ENCODE assay signal across 8 cellular contexts in the genomic region with DNA sequence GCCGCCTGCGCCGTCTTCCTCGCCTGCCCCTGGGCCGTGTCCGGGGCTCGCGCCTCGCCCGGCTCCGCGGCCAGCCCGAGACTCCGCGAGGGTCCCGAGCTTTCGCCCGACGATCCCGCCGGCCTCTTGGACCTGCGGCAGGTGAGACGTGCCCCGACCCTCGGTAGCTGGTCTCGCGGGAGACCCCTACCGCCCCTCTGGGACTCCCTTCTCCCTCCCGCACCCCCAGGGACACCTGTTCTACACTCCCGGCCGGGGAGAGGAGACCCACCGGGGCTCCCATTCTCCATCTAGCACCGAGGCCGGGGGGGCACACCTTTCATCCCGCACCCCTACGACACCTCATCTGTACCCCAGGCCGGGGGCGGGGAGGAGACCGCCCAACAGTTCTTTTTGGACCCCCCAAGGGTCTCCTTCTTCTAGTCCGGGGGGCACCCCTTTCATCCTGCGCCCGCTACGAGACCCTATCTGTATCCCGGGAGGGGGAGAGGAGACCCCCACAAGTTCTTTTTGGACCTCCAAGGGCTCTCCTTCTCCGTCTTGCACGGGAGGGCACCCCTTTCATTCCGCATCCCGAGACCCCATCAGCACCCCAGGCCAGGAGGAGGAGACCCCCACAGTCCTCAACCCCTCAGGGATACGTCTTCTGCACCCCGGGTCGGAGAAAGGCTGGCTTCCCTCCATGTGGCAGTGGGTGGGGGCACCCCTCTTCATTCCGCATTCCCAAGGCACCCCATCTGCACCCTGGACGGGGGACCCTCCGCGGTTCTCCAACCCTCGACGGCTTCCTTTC. TPM values are rescaled to one million over a fixed set of nuclear protein-coding genes. Genes with fewer than 3 reads are reported as not detected.
A peak's percentile ranks its signal among the peaks of the same experiment; 100 is the strongest.
DNase-seq lines count a peak whose midpoint lies in the region; ATAC-seq and TF ChIP-seq lines count a peak whose summit lies in the region.

No MANE protein-coding gene starts in this region.

- no peaks in the 10 kb centered on the region for H3K9me3 ChIP-seq in Panc1 (ENCODE audit: control insufficient read depth, insufficient read depth, low read depth, low read length)
- no peaks in the 10 kb centered on the region for H3K9me3 ChIP-seq in esophagus muscularis mucosa

- H3K27me3 ChIP-seq in Panc1 (ENCODE audit: control insufficient read depth, insufficient read depth, low read length) (no peaks in the 10 kb centered on the region), esophagus muscularis mucosa (peaks cover 0 to 47% (median 19%) of the 10 kb centered on the region in 4 donors), rectal smooth muscle tissue (ENCODE audit: control insufficient read depth, insufficient read depth, low read length) (peaks cover 16% of the 10 kb centered on the region)

- intact Hi-C loops in Panc1 (cut with micrococcal nuclease; ENCODE audit: unreplicated experiment) = no loop called here
- intact Hi-C loops in esophagus muscularis mucosa (cut with DNase I) = no loop called here

- DNase-seq in GM13976 (ENCODE audit: low spot score) (peak; percentile 40), Panc1 (ENCODE audit: low read depth, low spot score) (no peak), esophagus muscularis mucosa (ENCODE audit: extremely low spot score) (no peak), amniotic stem cell (lab: John Stamatoyannopoulos, UW) (no peak), NCI-H2107 treated with DMSO at 0.1 percent for 48 hours (lab: John Stamatoyannopoulos, UW; ENCODE audit: unreplicated experiment) (no peak), nucleus accumbens (lab: John Stamatoyannopoulos, UW) (no peak)

- TF ChIP-seq EP300 in esophagus muscularis mucosa (IDR thresholded peaks at IDR 0.05) = no peak

- CTCF ChIA-PET in Panc1 (lab: Charles Lee) = interaction anchor here (0.6 kb wide), 1 partner anchor 11 kb away, joined by 3 read pairs; no protein-coding TSS in a partner anchor

- H3K9ac ChIP-seq in rectal smooth muscle tissue (ENCODE audit: low read length) = no peak overlapping the region

- 26% methylated on average over 24 of the region's 57 CpGs for WGBS in esophagus muscularis mucosa

- TF ChIP-seq POLR2A in esophagus muscularis mucosa (IDR thresholded peaks at IDR 0.05; ENCODE audit: low read depth) = no peak

- in situ Hi-C loops in GM13976 (cut with MboI; ENCODE audit: low sequenced_read_pairs, unreplicated experiment) (no loop called here), Panc1 (cut with HindIII; ENCODE audit: low pct_unique_long_range_greater_than_20kb, low sequenced_read_pairs) (no loop called here)

- no peaks in the 10 kb centered on the region; the same call in 1 of the 2 replicates for H3K36me3 ChIP-seq in Panc1 (ENCODE audit: control insufficient read depth, insufficient read depth, low read length)
- no peaks in the 10 kb centered on the region for H3K36me3 ChIP-seq in esophagus muscularis mucosa
- H3K36me3 ChIP-seq in rectal smooth muscle tissue (ENCODE audit: control insufficient read depth, insufficient read depth, low read length) = no peaks in the 10 kb centered on the region

- H3K4me1 ChIP-seq in Panc1 (ENCODE audit: control insufficient read depth, insufficient read depth, low read length) (peaks cover 10% of the 10 kb centered on the region), esophagus muscularis mucosa (peaks cover 31 to 47% (median 40%) of the 10 kb centered on the region in 4 donors), rectal smooth muscle tissue (ENCODE audit: control insufficient read depth, insufficient read depth, low read length) (peaks cover 4% of the 10 kb centered on the region)

- H3K4me3 ChIP-seq in Panc1 (ENCODE audit: low read depth in 2 of 2, low read length in 2 of 2) (peak overlapping the region; percentile 51 to 85), esophagus muscularis mucosa (peak overlapping the region; percentile 58 to 68 (median 61)), rectal smooth muscle tissue (ENCODE audit: low read length) (peak overlapping the region; percentile 73)

- peak; percentile 27; the same call in 1 of the 2 replicates for ATAC-seq in Panc1
- ATAC-seq in HG02610 (IDR thresholded peaks at IDR 0.05; ENCODE audit: unreplicated experiment) = no peak

- BruUV-seq in Panc1 (replicated peaks; lab: Mats Ljungman, UMichigan) = no TSS peak

- TF ChIP-seq CTCF in GM13976 (IDR thresholded peaks at IDR 0.05; ENCODE audit: borderline replicate concordance, control extremely low read depth, extremely low read depth, insufficient read depth, missing control alignments) = no peak
- no peak for TF ChIP-seq CTCF in Panc1 (IDR thresholded peaks at IDR 0.05)
- no peak for TF ChIP-seq CTCF in esophagus muscularis mucosa (IDR thresholded peaks at IDR 0.05)

- POLR2A ChIA-PET in Panc1 (lab: Charles Lee) = interaction anchor here (0.6 kb wide), 1 partner anchor 309 kb away, joined by 3 read pairs; no protein-coding TSS in a partner anchor

- H3K27ac ChIP-seq in Panc1 (ENCODE audit: low read length) (0 out of 2 replicates have a peak overlapping the region, but pooled peaks have one; percentile 12), esophagus muscularis mucosa (replicated peaks in 1 of 4) (peak overlapping the region; percentile 67 to 74 (median 68)), rectal smooth muscle tissue (ENCODE audit: low read depth, low read length) (no peak overlapping the region)

RNA-seq across cellular contexts. Expression of gene TNFSF9, which starts 0.5 kb away (rescaled TPM):
- 2.9 TPM for total RNA-seq in Panc1 (2021; ENCODE audit: unreplicated experiment)
- polyA plus RNA-seq in Panc1 (2012; ENCODE audit: insufficient read length) = 1.6 TPM
- total RNA-seq in esophagus muscularis mucosa = 1 to 10 TPM in 1 of 4 donors, under 1 TPM in 2, not detected in 1; 0.29 to 2.7 (median 0.45) TPM

RNA-seq across cellular contexts. Expression of gene TUBB4A, which starts 29.2 kb away (rescaled TPM):
- 4.4 TPM for total RNA-seq in Panc1 (2021; ENCODE audit: unreplicated experiment)
- 17.9 TPM for polyA plus RNA-seq in Panc1 (2012; ENCODE audit: insufficient read length)
- total RNA-seq in esophagus muscularis mucosa = 1 to 10 TPM; 1.7 to 4.7 (median 3.4) TPM

RNA-seq across cellular contexts. Expression of gene DENND1C, which starts 49.8 kb away (rescaled TPM):
- total RNA-seq in Panc1 (2021; ENCODE audit: unreplicated experiment) = 0.39 TPM
- 1.2 TPM for polyA plus RNA-seq in Panc1 (2012; ENCODE audit: insufficient read length)
- total RNA-seq in esophagus muscularis mucosa = 1 to 10 TPM in 2 of 4 donors, under 1 TPM in 2; 0.13 to 2.8 (median 1.1) TPM

RNA-seq across cellular contexts. Expression of gene CD70, which starts 59.6 kb away (rescaled TPM):
- total RNA-seq in Panc1 (2021; ENCODE audit: unreplicated experiment) (45.4 TPM), esophagus muscularis mucosa (under 1 TPM in 2 of 4 donors, not detected in 2; 0.52 to 0.84 TPM)
- polyA plus RNA-seq in Panc1 (2012; ENCODE audit: insufficient read length) = 62.7 TPM
